Comparison of ENCODE assay signal across 15 cellular contexts in genomic region chr17:10843806-10844205, GRCh38. TPM values are rescaled to one million over a fixed set of nuclear protein-coding genes. Genes with fewer than 3 reads are reported as not detected.
DNase-seq lines count a peak whose midpoint lies in the region; ATAC-seq and TF ChIP-seq lines count a peak whose summit lies in the region.
"Had no signal": no experiment of that assay in that cellular context is flagged by ENCODE, and none has a peak within 500 bp of the region (broad histone marks: within the 10 kb centered on the region; RNA-seq: fewer than 3 reads in every experiment).

No MANE protein-coding gene starts in this region.

- no peak overlapping the region for H3K14ac ChIP-seq in neuronal stem cell (ENCODE audit: low read length)

- no peak for ATAC-seq in activated CD8-positive, alpha-beta memory T cell treated with anti-CD3 and anti-CD28 coated beads, Interleukin-2, amount 10 ng/mL, durations not matched to agents 7 days and 5 days

- peak overlapping the region; percentile 28 for H3K4me3 Mint-ChIP-seq in T-helper 1 cell treated with Interleukin-12 subunit alpha and Interleukin-12 subunit beta and Interleukin-4 antibody, amounts not matched to agents 30 μg/mL and 1 μg/mL, for 36 hours
- H3K4me3 Mint-ChIP-seq in activated CD8-positive, alpha-beta memory T cell treated with anti-CD3 and anti-CD28 coated beads, Interleukin-2, amount 10 ng/mL, durations not matched to agents 7 days and 5 days = no peak overlapping the region

- H3K4me2 ChIP-seq in Loucy (ENCODE audit: low read depth, low read length, poor library complexity, severe bottlenecking) (peak overlapping the region; percentile 83), neuronal stem cell (ENCODE audit: insufficient read depth, low read length, poor library complexity, severe bottlenecking) (no peak overlapping the region)
- H3K4me2 ChIP-seq: KMS-11 had no signal

- H3K79me2 ChIP-seq in Loucy (ENCODE audit: insufficient read depth, low read length) = no peaks in the 10 kb centered on the region

- H3K27me3 Mint-ChIP-seq in T-helper 1 cell treated with Interleukin-12 subunit alpha and Interleukin-12 subunit beta and Interleukin-4 antibody, amounts not matched to agents 30 μg/mL and 1 μg/mL, for 36 hours (ENCODE audit: low read depth) = peaks cover 11% of the 10 kb centered on the region
- H3K27me3 Mint-ChIP-seq in activated CD8-positive, alpha-beta memory T cell treated with anti-CD3 and anti-CD28 coated beads, Interleukin-2, amount 10 ng/mL, durations not matched to agents 7 days and 5 days = peaks cover 20% of the 10 kb centered on the region

- H3K27me3 ChIP-seq in Loucy (ENCODE audit: insufficient read depth, low read length, poor library complexity, severe bottlenecking) (no peaks in the 10 kb centered on the region), neuronal stem cell (ENCODE audit: control insufficient read depth in 3 of 3, insufficient read depth in 3 of 3, low read depth in 1 of 3, low read length in 3 of 3) (peaks cover 0 to 17% (median 14%) of the 10 kb centered on the region in 3 experiments)
- H3K27me3 ChIP-seq: upper lobe of left lung had no signal

- peak overlapping the region; percentile 40 for H2AFZ ChIP-seq in Loucy (ENCODE audit: low read length)
- H2AFZ ChIP-seq in neuronal stem cell (ENCODE audit: low read length) = peak overlapping the region; percentile 7

- no peak overlapping the region for H3K4ac ChIP-seq in neuronal stem cell (ENCODE audit: low read length)

- no CpG with 5 or more reads among the region's 7 CpGs for WGBS in neuronal stem cell (ENCODE audit: extremely low coverage in 2 of 2, insufficient read length in 2 of 2, insufficient replicate concordance in 1 of 2), 2 donors

- H2BK5ac ChIP-seq in neuronal stem cell (ENCODE audit: low read length) = no peak overlapping the region

- DNase-seq in T-helper 1 cell = no peak
- DNase-seq in epithelial cell of esophagus (ENCODE audit: low read depth) = peak; percentile 10
- no peak for DNase-seq in neuronal stem cell (ENCODE audit: low spot score)
- no peak for DNase-seq in activated CD8-positive, alpha-beta memory T cell treated with anti-CD3 and anti-CD28 coated beads, Interleukin-2, amount 10 ng/mL, durations not matched to agents 7 days and 5 days
- DNase-seq in SHP77 treated with DMSO at 0.1 percent for 48 hours (lab: John Stamatoyannopoulos, UW) = no peak
- DNase-seq in DMS79 treated with DMSO at 0.1 percent for 48 hours (lab: John Stamatoyannopoulos, UW) = no peak
- DNase-seq: 8988T, NCI-H345, upper lobe of left lung had no signal

- H2BK120ac ChIP-seq in neuronal stem cell (ENCODE audit: low read depth, low read length) = no peak overlapping the region

- no peaks in the 10 kb centered on the region for H3K36me3 ChIP-seq in Loucy (ENCODE audit: insufficient read depth, low read length)
- no peaks in the 10 kb centered on the region for H3K36me3 ChIP-seq in neuronal stem cell (replicated peaks in 1 of 2; ENCODE audit: control insufficient read depth in 2 of 2, insufficient read depth in 2 of 2, low read length in 2 of 2)
- H3K36me3 ChIP-seq: upper lobe of left lung had no signal

- H2AK5ac ChIP-seq in neuronal stem cell (ENCODE audit: low read depth, low read length) = no peak overlapping the region

- H2BK12ac ChIP-seq in neuronal stem cell (ENCODE audit: low read length) = no peak overlapping the region

- H4K20me1 ChIP-seq in Loucy (ENCODE audit: insufficient read depth, low read length, poor library complexity, severe bottlenecking) = no peaks in the 10 kb centered on the region

- H3K4me1 Mint-ChIP-seq in T-helper 1 cell treated with Interleukin-12 subunit alpha and Interleukin-12 subunit beta and Interleukin-4 antibody, amounts not matched to agents 30 μg/mL and 1 μg/mL, for 36 hours (ENCODE audit: low read depth) = peaks cover 5% of the 10 kb centered on the region
- peaks cover 5% of the 10 kb centered on the region for H3K4me1 Mint-ChIP-seq in activated CD8-positive, alpha-beta memory T cell treated with anti-CD3 and anti-CD28 coated beads, Interleukin-2, amount 10 ng/mL, durations not matched to agents 7 days and 5 days

- no peak overlapping the region for H2BK15ac ChIP-seq in neuronal stem cell (ENCODE audit: low read length)

- no peaks in the 10 kb centered on the region for H3F3A ChIP-seq in Loucy (ENCODE audit: low read depth)

- no peak for TF ChIP-seq CTCF in Loucy (conservative IDR thresholded peaks at IDR 0.05; ENCODE audit: low read length)
- TF ChIP-seq CTCF in epithelial cell of esophagus (IDR thresholded peaks at IDR 0.05; ENCODE audit: insufficient read depth, low read depth, low read length, missing control alignments) = no peak

- no peak overlapping the region for H3K23ac ChIP-seq in neuronal stem cell (ENCODE audit: low read depth, low read length, poor library complexity)

- no peaks in the 10 kb centered on the region for H3K9me2 ChIP-seq in Loucy (replicated peaks; ENCODE audit: low read depth, low read length)

- no peak overlapping the region for H4K8ac ChIP-seq in neuronal stem cell (ENCODE audit: low read depth, low read length)

- no peak overlapping the region for H4K91ac ChIP-seq in neuronal stem cell (ENCODE audit: low read depth, low read length, poor library complexity)

- peaks cover 18% of the 10 kb centered on the region for H3K4me1 ChIP-seq in Loucy (ENCODE audit: insufficient read depth, low read length, poor library complexity, severe bottlenecking)
- peaks cover 0 to 2% of the 10 kb centered on the region in 2 donors for H3K4me1 ChIP-seq in neuronal stem cell (ENCODE audit: control insufficient read depth in 2 of 2, insufficient read depth in 1 of 2, low read depth in 1 of 2, low read length in 2 of 2)

- H3K27ac Mint-ChIP-seq in T-helper 1 cell treated with Interleukin-12 subunit alpha and Interleukin-12 subunit beta and Interleukin-4 antibody, amounts not matched to agents 30 μg/mL and 1 μg/mL, for 36 hours = no peak overlapping the region
- no peak overlapping the region for H3K27ac Mint-ChIP-seq in activated CD8-positive, alpha-beta memory T cell treated with anti-CD3 and anti-CD28 coated beads, Interleukin-2, amount 10 ng/mL, durations not matched to agents 7 days and 5 days

- no peaks in the 10 kb centered on the region for H3K9me3 ChIP-seq in Loucy (ENCODE audit: insufficient read depth, low read depth, low read length)
- H3K9me3 ChIP-seq in neuronal stem cell (replicated peaks in 1 of 2; ENCODE audit: control insufficient read depth in 2 of 2, insufficient read depth in 1 of 2, low read depth in 1 of 2, low read length in 2 of 2) = peaks cover 0 to 4% of the 10 kb centered on the region in 2 donors
- H3K9me3 ChIP-seq: upper lobe of left lung had no signal

- H3K27ac ChIP-seq in neuronal stem cell (replicated peaks; ENCODE audit: low read length) = no peak overlapping the region
- H3K27ac ChIP-seq: epithelial cell of prostate, KMS-11, RWPE1, upper lobe of left lung had no signal

- peak overlapping the region; percentile 71 for H3K4me3 ChIP-seq in Loucy (ENCODE audit: low read length, poor library complexity, severe bottlenecking)
- no peak overlapping the region for H3K4me3 ChIP-seq in epithelial cell of esophagus (ENCODE audit: low read length)
- no peak overlapping the region for H3K4me3 ChIP-seq in neuronal stem cell (ENCODE audit: low read length in 2 of 2)

- no peaks in the 10 kb centered on the region for H3K79me1 ChIP-seq in neuronal stem cell (ENCODE audit: low read depth, low read length)

- H3K36me3 Mint-ChIP-seq in T-helper 1 cell treated with Interleukin-12 subunit alpha and Interleukin-12 subunit beta and Interleukin-4 antibody, amounts not matched to agents 30 μg/mL and 1 μg/mL, for 36 hours (ENCODE audit: low read depth) = no peaks in the 10 kb centered on the region
- H3K36me3 Mint-ChIP-seq in activated CD8-positive, alpha-beta memory T cell treated with anti-CD3 and anti-CD28 coated beads, Interleukin-2, amount 10 ng/mL, durations not matched to agents 7 days and 5 days = no peaks in the 10 kb centered on the region

- H3K9ac ChIP-seq in Loucy (ENCODE audit: low read depth, low read length, poor library complexity, severe bottlenecking) (peak overlapping the region; percentile 74), neuronal stem cell (ENCODE audit: low read depth, low read length, poor library complexity) (no peak overlapping the region)
- H3K9ac ChIP-seq: KMS-11 had no signal

- no peaks in the 10 kb centered on the region for H3K9me3 Mint-ChIP-seq in T-helper 1 cell treated with Interleukin-12 subunit alpha and Interleukin-12 subunit beta and Interleukin-4 antibody, amounts not matched to agents 30 μg/mL and 1 μg/mL, for 36 hours
- no peaks in the 10 kb centered on the region for H3K9me3 Mint-ChIP-seq in activated CD8-positive, alpha-beta memory T cell treated with anti-CD3 and anti-CD28 coated beads, Interleukin-2, amount 10 ng/mL, durations not matched to agents 7 days and 5 days (ENCODE audit: low read depth)

- no peak overlapping the region for H3K18ac ChIP-seq in neuronal stem cell (ENCODE audit: low read length)

- CTCF ChIA-PET in activated CD8-positive, alpha-beta memory T cell treated with anti-CD3 and anti-CD28 coated beads, Interleukin-2, amount 10 ng/mL, durations not matched to agents 7 days and 5 days (lab: Charles Lee) = interaction anchor here (1.0 to 3.4 kb wide), 8 partner anchors 9 to 227 kb away, joined by 3 to 35 read pairs (median 8); no protein-coding TSS in a partner anchor

RNA-seq across cellular contexts. Expression of gene PIRT, which starts 5.9 kb away (rescaled TPM):
- polyA plus RNA-seq in neuronal stem cell (2013, experiment 1 of 2) = not detected
- polyA plus RNA-seq in neuronal stem cell (2013, experiment 2 of 2) = not detected
- total RNA-seq in activated CD8-positive, alpha-beta memory T cell treated with anti-CD3 and anti-CD28 coated beads, Interleukin-2, amount 10 ng/mL, durations not matched to agents 7 days and 5 days = not detected
- total RNA-seq: upper lobe of left lung had no signal
- polyA plus RNA-seq: keratinocyte had no signal

RNA-seq across cellular contexts. Expression of gene TMEM238L, which starts 39.9 kb away (rescaled TPM):
- not detected for polyA plus RNA-seq in neuronal stem cell (2013, experiment 1 of 2)
- not detected for polyA plus RNA-seq in neuronal stem cell (2013, experiment 2 of 2)
- not detected for total RNA-seq in activated CD8-positive, alpha-beta memory T cell treated with anti-CD3 and anti-CD28 coated beads, Interleukin-2, amount 10 ng/mL, durations not matched to agents 7 days and 5 days
- total RNA-seq: upper lobe of left lung had no signal
- polyA plus RNA-seq: keratinocyte had no signal
